In the genomic region with DNA sequence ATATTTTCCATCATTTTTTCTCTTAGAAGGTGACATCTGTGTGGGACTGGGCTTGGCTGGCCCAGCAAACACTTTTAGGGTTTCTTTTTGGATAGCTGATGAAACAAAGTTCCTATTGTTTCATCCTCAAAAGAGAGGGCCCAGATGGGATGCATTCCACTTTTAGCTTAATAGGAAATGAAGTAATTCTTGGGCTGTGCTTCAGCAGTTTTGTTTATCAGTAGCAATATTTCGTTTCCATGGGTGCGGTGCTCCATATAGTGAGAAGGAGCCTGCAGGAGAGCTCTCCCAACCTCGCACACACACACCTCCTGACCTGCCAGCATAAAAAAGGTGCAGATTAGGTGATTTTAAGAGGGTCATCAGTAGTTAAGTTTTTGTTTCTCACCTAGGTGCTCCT, we compare ENCODE assay signal across 9 cellular contexts.
A peak's percentile ranks its signal among the peaks of the same experiment; 100 is the strongest.
DNase-seq lines count a peak whose midpoint lies in the region; ATAC-seq and TF ChIP-seq lines count a peak whose summit lies in the region.
"Had no signal": no experiment of that assay in that cellular context is flagged by ENCODE, and none has a peak within 500 bp of the region (broad histone marks: within the 10 kb centered on the region; RNA-seq: fewer than 3 reads in every experiment).

No MANE protein-coding gene starts in this region.

- no peaks in the 10 kb centered on the region for H3K27me3 ChIP-seq in lower lobe of right lung (ENCODE audit: low read depth)

- TF ChIP-seq CTCF in choroid plexus epithelial cell (conservative IDR thresholded peaks at IDR 0.05; ENCODE audit: low read depth, low read length) (no peak), lower lobe of right lung (IDR thresholded peaks at IDR 0.05) (no peak)

- H3K36me3 Mint-ChIP-seq in T-cell, result peaks cover 47% of the 10 kb centered on the region

- intact Hi-C loops in lower lobe of right lung (cut with DNase I), result no loop called here

- H3K36me3 ChIP-seq in lower lobe of right lung, result no peaks in the 10 kb centered on the region

- in situ Hi-C loops in ACHN (cut with HindIII; ENCODE audit: low pct_ligation_motif_present, low pct_unique_long_range_greater_than_20kb, low sequenced_read_pairs), result no loop called here

- DNase-seq in ACHN, result peak; percentile 28
- peak; percentile 56 for DNase-seq in HCEC 1CT
- DNase-seq in choroid plexus epithelial cell (ENCODE audit: low read depth), result peak; percentile 90
- no peak for DNase-seq in lower lobe of right lung
- no peak for DNase-seq in OCI-M1 (lab: John Stamatoyannopoulos, UW)
- no peak for DNase-seq in T-cell
- DNase-seq: activated CD4-positive, alpha-beta T cell treated with anti-CD3 and anti-CD28 coated beads for 1 hour had no signal

- no peaks in the 10 kb centered on the region for H3K9me3 ChIP-seq in lower lobe of right lung

- POLR2A ChIA-PET in T-cell (lab: Charles Lee), result no interaction called here

- H3K27ac Mint-ChIP-seq in T-cell, result peak overlapping the region in 1 of 2 donors; percentile 2

- no peaks in the 10 kb centered on the region for H3K27me3 Mint-ChIP-seq in T-cell

- H3K4me3 Mint-ChIP-seq in T-cell, result no peak overlapping the region

- H3K9me3 Mint-ChIP-seq in T-cell, result no peaks in the 10 kb centered on the region

- no peak overlapping the region for H3K4me3 ChIP-seq in choroid plexus epithelial cell (ENCODE audit: low read depth, low read length)
- H3K4me3 ChIP-seq in lower lobe of right lung, result no peak overlapping the region

- peak overlapping the region; percentile 66 for H3K27ac ChIP-seq in lower lobe of right lung

- H3K4me1 Mint-ChIP-seq in T-cell, result peaks cover 28 to 47% (median 33%) of the 10 kb centered on the region in 3 donors

- ATAC-seq in lower lobe of right lung (peak; percentile 89 to 91), HG03439 (IDR thresholded peaks at IDR 0.05; ENCODE audit: unreplicated experiment) (no peak), HG03097 (IDR thresholded peaks at IDR 0.05; ENCODE audit: low FRiP score, unreplicated experiment) (no peak), T-cell (replicated peaks in 1 of 4) (no peak)

- H3K4me1 ChIP-seq in lower lobe of right lung, result peaks cover 38% of the 10 kb centered on the region

- CTCF ChIA-PET in T-cell (lab: Charles Lee), result interaction anchor here in 1 of 2 donors (0.6 to 1.0 kb wide), 2 partner anchors 14 to 908 kb away, joined by 3 read pairs; no protein-coding TSS in a partner anchor

Comparison
In these comparisons a context has a peak if more than half of its experiments do, and no peak if none do; other contexts are left out.
1. DNase-seq: peak in ACHN (single experiment), HCEC 1CT (single experiment) and choroid plexus epithelial cell (single experiment); none in lower lobe of right lung (single experiment), OCI-M1 (single experiment) and T-cell (0 of 34).
2. ATAC-seq: peak in lower lobe of right lung (2 of 2); none in HG03439 (single experiment), HG03097 (single experiment) and T-cell (0 of 4).